ENCODE assay signal across 8 cellular contexts in the genomic region with DNA sequence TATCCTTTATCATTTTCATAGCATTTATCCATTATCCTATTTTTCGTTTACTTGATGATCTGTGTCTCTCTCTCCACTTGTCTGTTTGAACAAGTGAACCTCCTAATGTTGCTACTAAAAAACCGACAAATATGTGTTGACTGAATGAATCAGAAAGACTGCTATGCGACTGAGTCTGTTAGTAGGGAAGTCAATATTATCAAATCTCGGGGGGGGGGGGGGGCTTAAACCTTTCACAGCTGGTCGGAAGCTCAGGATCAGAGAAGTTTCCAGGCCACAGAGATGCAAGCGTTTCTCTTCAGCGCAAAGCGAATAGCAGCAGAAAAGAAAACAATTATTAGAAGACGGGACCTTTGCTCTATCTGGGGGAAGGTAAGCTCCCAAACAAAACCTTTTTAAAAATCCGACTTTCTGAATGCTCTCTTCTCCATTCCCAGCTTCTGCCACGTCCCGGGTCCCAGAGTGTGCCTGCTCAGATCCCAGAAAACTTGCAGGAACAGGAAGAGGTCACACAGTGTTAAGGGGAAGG. TPM values are rescaled to one million over a fixed set of nuclear protein-coding genes. Genes with fewer than 3 reads are reported as not detected.
DNase-seq lines count a peak whose midpoint lies in the region; ATAC-seq and TF ChIP-seq lines count a peak whose summit lies in the region.

No MANE protein-coding gene starts in this region.

- peak overlapping the region; percentile 97 for H3K27ac ChIP-seq in iPS-18a (ENCODE audit: low read length)
- H3K27ac ChIP-seq in stomach: peak overlapping the region; percentile 88 to 93 (median 92)

- peaks cover 9% of the 10 kb centered on the region for H3K9me3 ChIP-seq in iPS-18a (ENCODE audit: control insufficient read depth, low read depth, low read length)
- no peaks in the 10 kb centered on the region for H3K9me3 ChIP-seq in stomach

- H3K9ac ChIP-seq in iPS-18a (ENCODE audit: low read length): peak overlapping the region; percentile 89

- H3K9me3 Mint-ChIP-seq in activated T-cell treated with anti-CD3 and anti-CD28 coated beads, Interleukin-2, amount 50 U/mL, for 4 hours: peaks cover 3% of the 10 kb centered on the region
- peaks cover 7% of the 10 kb centered on the region for H3K9me3 Mint-ChIP-seq in activated T-helper 1 cell treated with anti-CD3 and anti-CD28 coated beads, Interleukin-12 subunit alpha, Interleukin-12 subunit beta, Interleukin-2, Interleukin-4 antibody, amounts not matched to agents 30 ng/mL and 10 ng/mL and 1 ng/mL, durations not matched to agents 14 hours and 24 hours and 36 hours

- H3K27me3 Mint-ChIP-seq in activated T-cell treated with anti-CD3 and anti-CD28 coated beads, Interleukin-2, amount 50 U/mL, for 4 hours (ENCODE audit: low read depth): no peaks in the 10 kb centered on the region
- peaks cover 8% of the 10 kb centered on the region for H3K27me3 Mint-ChIP-seq in activated T-helper 1 cell treated with anti-CD3 and anti-CD28 coated beads, Interleukin-12 subunit alpha, Interleukin-12 subunit beta, Interleukin-2, Interleukin-4 antibody, amounts not matched to agents 30 ng/mL and 10 ng/mL and 1 ng/mL, durations not matched to agents 14 hours and 24 hours and 36 hours (ENCODE audit: insufficient read depth)

- no peak for DNase-seq in activated T-cell treated with anti-CD3 and anti-CD28 coated beads, Interleukin-2, amount 50 U/mL, for 4 hours
- no peak for DNase-seq in activated T-cell treated with anti-CD3 and anti-CD28 coated beads, Interleukin-2, amount 50 U/mL, for 1 hour
- DNase-seq in activated T-helper 1 cell treated with anti-CD3 and anti-CD28 coated beads, Interleukin-12 subunit alpha, Interleukin-12 subunit beta, Interleukin-2, Interleukin-4 antibody, amounts not matched to agents 30 ng/mL and 10 ng/mL and 1 ng/mL, durations not matched to agents 14 hours and 24 hours and 36 hours (ENCODE audit: low spot score): no peak
- no peak for DNase-seq in stomach
- no peak for DNase-seq in stimulated activated CD4-positive, alpha-beta T cell treated with anti-CD3 and anti-CD28 coated beads, Interleukin-4, amount 100 ng/mL, for 4 hours

- H3K4me1 ChIP-seq in iPS-18a (ENCODE audit: control insufficient read depth, low read depth, low read length) (no peaks in the 10 kb centered on the region), stomach (peaks cover 9 to 32% (median 28%) of the 10 kb centered on the region in 4 donors)

- TF ChIP-seq EP300 in stomach (IDR thresholded peaks at IDR 0.05): no peak

- peak in 1 of 4 donors; percentile 17 for TF ChIP-seq POLR2A in stomach (IDR thresholded peaks at IDR 0.05)

- peak overlapping the region; percentile 95 for H3K4me3 Mint-ChIP-seq in activated T-cell treated with anti-CD3 and anti-CD28 coated beads, Interleukin-2, amount 50 U/mL, for 4 hours
- peak overlapping the region; percentile 91 for H3K4me3 Mint-ChIP-seq in activated T-helper 1 cell treated with anti-CD3 and anti-CD28 coated beads, Interleukin-12 subunit alpha, Interleukin-12 subunit beta, Interleukin-2, Interleukin-4 antibody, amounts not matched to agents 30 ng/mL and 10 ng/mL and 1 ng/mL, durations not matched to agents 14 hours and 24 hours and 36 hours

- WGBS in stomach, 5 donors: 0 to 1% (median 0%) methylated on average over 10 to 12 of the region's 12 CpGs

- intact Hi-C loops in activated T-helper 1 cell treated with anti-CD3 and anti-CD28 coated beads, Interleukin-12 subunit alpha, Interleukin-12 subunit beta, Interleukin-2, Interleukin-4 antibody, amounts not matched to agents 30 ng/mL and 10 ng/mL and 1 ng/mL, durations not matched to agents 14 hours and 24 hours and 36 hours (cut with micrococcal nuclease): loop anchor here (1.0 to 10.0 kb wide), 12 partner anchors 20 to 1745 kb away; a partner anchor contains a TSS
- intact Hi-C loops in stomach (cut with DNase I; ENCODE audit: low total_unique reads): no loop called here

- peaks cover 10% of the 10 kb centered on the region for H3K27me3 ChIP-seq in iPS-18a (ENCODE audit: control insufficient read depth, insufficient read depth, low read length)
- no peaks in the 10 kb centered on the region for H3K27me3 ChIP-seq in stomach

- H3K36me3 Mint-ChIP-seq in activated T-cell treated with anti-CD3 and anti-CD28 coated beads, Interleukin-2, amount 50 U/mL, for 4 hours (ENCODE audit: insufficient read depth): peaks cover 29% of the 10 kb centered on the region
- H3K36me3 Mint-ChIP-seq in activated T-helper 1 cell treated with anti-CD3 and anti-CD28 coated beads, Interleukin-12 subunit alpha, Interleukin-12 subunit beta, Interleukin-2, Interleukin-4 antibody, amounts not matched to agents 30 ng/mL and 10 ng/mL and 1 ng/mL, durations not matched to agents 14 hours and 24 hours and 36 hours (ENCODE audit: low read depth): peaks cover 33% of the 10 kb centered on the region

- TF ChIP-seq CTCF in stomach (IDR thresholded peaks at IDR 0.05): no peak

- ATAC-seq in activated T-cell treated with anti-CD3 and anti-CD28 coated beads, Interleukin-2, amount 50 U/mL, for 4 hours: no peak
- ATAC-seq in GM21390 (IDR thresholded peaks at IDR 0.05; ENCODE audit: unreplicated experiment) (no peak), HG03571 (IDR thresholded peaks at IDR 0.05; ENCODE audit: unreplicated experiment) (no peak)

- peaks cover 35% of the 10 kb centered on the region for H3K4me1 Mint-ChIP-seq in activated T-cell treated with anti-CD3 and anti-CD28 coated beads, Interleukin-2, amount 50 U/mL, for 4 hours (ENCODE audit: low read depth)
- peaks cover 42% of the 10 kb centered on the region for H3K4me1 Mint-ChIP-seq in activated T-helper 1 cell treated with anti-CD3 and anti-CD28 coated beads, Interleukin-12 subunit alpha, Interleukin-12 subunit beta, Interleukin-2, Interleukin-4 antibody, amounts not matched to agents 30 ng/mL and 10 ng/mL and 1 ng/mL, durations not matched to agents 14 hours and 24 hours and 36 hours (ENCODE audit: low read depth)

- H3K4me3 ChIP-seq in iPS-18a (ENCODE audit: low read length): peak overlapping the region; percentile 93
- H3K4me3 ChIP-seq in stomach: peak overlapping the region; percentile 70 to 89 (median 80)

- H3K36me3 ChIP-seq in iPS-18a (ENCODE audit: control insufficient read depth, low read depth, low read length) (peaks cover 15% of the 10 kb centered on the region), stomach (peaks cover 13 to 20% (median 16%) of the 10 kb centered on the region in 4 donors)

- H3K27ac Mint-ChIP-seq in activated T-helper 1 cell treated with anti-CD3 and anti-CD28 coated beads, Interleukin-12 subunit alpha, Interleukin-12 subunit beta, Interleukin-2, Interleukin-4 antibody, amounts not matched to agents 30 ng/mL and 10 ng/mL and 1 ng/mL, durations not matched to agents 14 hours and 24 hours and 36 hours: peak overlapping the region; percentile 100

RNA-seq across cellular contexts. Expression of a gene that starts 0.4 kb away (rescaled TPM):
- total RNA-seq in activated T-cell treated with anti-CD3 and anti-CD28 coated beads, Interleukin-2, amount 50 U/mL, for 4 hours: 10 to 100 TPM; 51.4 to 59.1 (median 54.2) TPM
- 37.2 and 47.2 TPM in 2 replicates for total RNA-seq in activated T-helper 1 cell treated with anti-CD3 and anti-CD28 coated beads, Interleukin-12 subunit alpha, Interleukin-12 subunit beta, Interleukin-2, Interleukin-4 antibody, amounts not matched to agents 30 ng/mL and 10 ng/mL and 1 ng/mL, durations not matched to agents 14 hours and 24 hours and 36 hours
- 10 to 100 TPM in 3 of 5 donors, 1 to 10 TPM in 2; 1.2 to 42.2 (median 11.2) TPM for total RNA-seq in stomach
- polyA plus RNA-seq in stomach: 10 to 100 TPM in 2 of 3 donors, 1 to 10 TPM in 1; 6.7 to 12.5 (median 11.1) TPM

RNA-seq across cellular contexts. Expression of a gene that starts 40.2 kb away (rescaled TPM):
- not detected for total RNA-seq in activated T-cell treated with anti-CD3 and anti-CD28 coated beads, Interleukin-2, amount 50 U/mL, for 4 hours
- not detected in 2 replicates for total RNA-seq in activated T-helper 1 cell treated with anti-CD3 and anti-CD28 coated beads, Interleukin-12 subunit alpha, Interleukin-12 subunit beta, Interleukin-2, Interleukin-4 antibody, amounts not matched to agents 30 ng/mL and 10 ng/mL and 1 ng/mL, durations not matched to agents 14 hours and 24 hours and 36 hours
- 1 to 10 TPM in 3 of 5 donors, not detected in 2; 1.3 to 1.8 (median 1.3) TPM for total RNA-seq in stomach
- polyA plus RNA-seq in stomach: under 1 TPM in 2 of 3 donors, not detected in 1; 0.12 to 0.23 TPM
